16 cellular contexts compared by ENCODE assay signal in the genomic region with DNA sequence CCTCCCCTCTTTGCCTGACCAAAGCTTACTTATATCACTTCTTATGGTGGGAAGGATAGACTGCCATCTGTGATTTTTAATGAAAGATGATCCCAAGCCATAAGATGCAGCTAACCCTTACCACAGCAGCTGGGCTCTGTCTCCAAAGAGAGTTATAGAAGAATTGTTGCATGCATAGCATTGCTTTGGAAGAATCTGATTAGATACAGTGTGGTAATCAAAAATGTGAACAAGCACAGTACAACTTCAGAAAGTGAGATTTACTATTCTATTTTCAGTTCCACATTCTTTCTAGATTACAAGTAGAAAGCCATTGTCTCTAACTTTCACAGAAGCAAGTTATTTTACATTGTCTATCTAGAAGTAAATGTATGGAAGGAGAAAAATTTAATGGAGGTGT.
DNase-seq lines count a peak whose midpoint lies in the region; ATAC-seq and TF ChIP-seq lines count a peak whose summit lies in the region.
"Had no signal": no experiment of that assay in that cellular context is flagged by ENCODE, and none has a peak within 500 bp of the region (broad histone marks: within the 10 kb centered on the region; RNA-seq: fewer than 3 reads in every experiment).

No MANE protein-coding gene starts in this region.

- peaks cover 3% of the 10 kb centered on the region for H3K36me3 Mint-ChIP-seq in T-helper 2 cell treated with Interferon-gamma antibody and Interleukin-4, amounts not matched to agents 5 μg/mL and 100 μg/mL, for 36 hours (ENCODE audit: low read depth)
- H3K36me3 Mint-ChIP-seq: CD8-positive, alpha-beta memory T cell had no signal

- ATAC-seq in HG02642 (IDR thresholded peaks at IDR 0.05; ENCODE audit: poor library complexity, unreplicated experiment) (peak; percentile 60), HG03108 (IDR thresholded peaks at IDR 0.05; ENCODE audit: unreplicated experiment) (no peak)

- CTCF ChIA-PET in RWPE1 (lab: Yijun Ruan, JAX): no interaction called here

- DNase-seq in NCI-H82 (lab: John Stamatoyannopoulos, UW) (peak; percentile 77), NCI-H82 treated with DMSO at 0.1 percent for 48 hours (lab: John Stamatoyannopoulos, UW; ENCODE audit: unreplicated experiment) (no peak), MV-4-11 (lab: John Stamatoyannopoulos, UW) (peak; percentile 10), RWPE1 (ENCODE audit: low spot score) (no peak), DMS79 (lab: John Stamatoyannopoulos, UW) (no peak)
- no peak for DNase-seq in T-helper 2 cell treated with Interferon-gamma antibody and Interleukin-4, amounts not matched to agents 5 μg/mL and 100 μg/mL, for 36 hours (ENCODE audit: low spot score)
- DNase-seq: 8988T; activated CD8-positive, alpha-beta memory T cell treated with anti-CD3 and anti-CD28 coated beads, Interleukin-2, amount 50 U/mL, for 48 hours; activated naive CD8-positive, alpha-beta T cell treated with anti-CD3 and anti-CD28 coated beads, Interleukin-2, amount 10 ng/mL, durations not matched to agents 7 days and 5 days; CD8-positive, alpha-beta memory T cell; HFFc6; NCI-H2081 treated with DMSO at 0.1 percent for 48 hours; WERI-Rb-1 had no signal

- no peak overlapping the region for H3K27ac Mint-ChIP-seq in T-helper 2 cell treated with Interferon-gamma antibody and Interleukin-4, amounts not matched to agents 5 μg/mL and 100 μg/mL, for 36 hours
- H3K27ac Mint-ChIP-seq: activated naive CD8-positive, alpha-beta T cell treated with anti-CD3 and anti-CD28 coated beads, Interleukin-2, amount 10 ng/mL, durations not matched to agents 7 days and 5 days; CD8-positive, alpha-beta memory T cell; HFFc6 had no signal

- H3K9me3 Mint-ChIP-seq in T-helper 2 cell treated with Interferon-gamma antibody and Interleukin-4, amounts not matched to agents 5 μg/mL and 100 μg/mL, for 36 hours: peaks cover 18% of the 10 kb centered on the region

- TF ChIP-seq CTCF in RWPE1 (conservative IDR thresholded peaks at IDR 0.05; ENCODE audit: low read depth): no peak

- H3K27ac ChIP-seq in RWPE1: no peak overlapping the region
- H3K27ac ChIP-seq: neutrophil, WERI-Rb-1 had no signal

- POLR2A ChIA-PET in RWPE1 (lab: Yijun Ruan, JAX; ENCODE audit: low non-redundant PET): interaction anchor here (0.5 kb wide), 1 partner anchor 36 kb away, joined by 4 read pairs; no protein-coding TSS in a partner anchor

- H3K4me1 Mint-ChIP-seq in T-helper 2 cell treated with Interferon-gamma antibody and Interleukin-4, amounts not matched to agents 5 μg/mL and 100 μg/mL, for 36 hours (ENCODE audit: low read depth): no peaks in the 10 kb centered on the region
- H3K4me1 Mint-ChIP-seq: activated naive CD8-positive, alpha-beta T cell treated with anti-CD3 and anti-CD28 coated beads, Interleukin-2, amount 10 ng/mL, durations not matched to agents 7 days and 5 days; CD8-positive, alpha-beta memory T cell had no signal

- no peak overlapping the region for H3K4me3 Mint-ChIP-seq in T-helper 2 cell treated with Interferon-gamma antibody and Interleukin-4, amounts not matched to agents 5 μg/mL and 100 μg/mL, for 36 hours
- H3K4me3 Mint-ChIP-seq: activated naive CD8-positive, alpha-beta T cell treated with anti-CD3 and anti-CD28 coated beads, Interleukin-2, amount 10 ng/mL, durations not matched to agents 7 days and 5 days; CD8-positive, alpha-beta memory T cell; HFFc6 had no signal

- peaks cover 21% of the 10 kb centered on the region for H3K27me3 Mint-ChIP-seq in T-helper 2 cell treated with Interferon-gamma antibody and Interleukin-4, amounts not matched to agents 5 μg/mL and 100 μg/mL, for 36 hours (ENCODE audit: low read depth)

Comparison
In these comparisons a context has a peak if more than half of its experiments do, and no peak if none do; other contexts are left out.
1. DNase-seq: peak in NCI-H82 (single experiment) and MV-4-11 (single experiment); none in NCI-H82 treated with DMSO at 0.1 percent for 48 hours (single experiment), RWPE1 (single experiment), T-helper 2 cell treated with Interferon-gamma antibody and Interleukin-4, amounts not matched to agents 5 μg/mL and 100 μg/mL, for 36 hours (single experiment) and DMS79 (single experiment).